In genomic region chr11:84536456-84536855, GRCh38 we compare ENCODE assay signal across 7 cellular contexts.
"Had no signal": no experiment of that assay in that cellular context is flagged by ENCODE, and none has a peak within 500 bp of the region (broad histone marks: within the 10 kb centered on the region; RNA-seq: fewer than 3 reads in every experiment).

No MANE protein-coding gene starts in this region.

- DNase-seq: GDM1, GF-D8 had no signal

- FAIRE-seq: G401.6, GM12878, GM12892, GM18507, GM19239 had no signal
